ENCODE assay signal across 8 cellular contexts in genomic region chr1:154626456-154627246, GRCh38. TPM values are rescaled to one million over a fixed set of nuclear protein-coding genes. Genes with fewer than 3 reads are reported as not detected.
DNase-seq lines count a peak whose midpoint lies in the region; ATAC-seq, FAIRE-seq and TF ChIP-seq lines count a peak whose summit lies in the region.

No MANE protein-coding gene starts in this region.

- peaks cover 32% of the 10 kb centered on the region for H3K4me1 Mint-ChIP-seq in osteocyte (ENCODE audit: unreplicated experiment)

- peak overlapping the region; percentile 92 for H3K4me3 ChIP-seq in fibroblast of mammary gland (ENCODE audit: control insufficient read depth, low read depth, low read length)

- FAIRE-seq in GM12892 (lab: Jason Lieb, UNC), result peak; percentile 33

- peaks cover 15% of the 10 kb centered on the region for H3K9me3 Mint-ChIP-seq in osteocyte (ENCODE audit: unreplicated experiment)

- peak overlapping the region; percentile 98 for H3K4me3 Mint-ChIP-seq in osteocyte (ENCODE audit: unreplicated experiment)

- TF ChIP-seq CTCF in fibroblast of mammary gland (conservative IDR thresholded peaks at IDR 0.05; ENCODE audit: control insufficient read depth, insufficient read depth, low read depth, low read length), result no peak
- no peak for TF ChIP-seq CTCF in osteocyte (IDR thresholded peaks at IDR 0.05)

- H3K36me3 Mint-ChIP-seq in osteocyte (ENCODE audit: unreplicated experiment), result peaks cover 2% of the 10 kb centered on the region

- H3K27me3 Mint-ChIP-seq in osteocyte (ENCODE audit: unreplicated experiment), result peaks cover 16% of the 10 kb centered on the region

- DNase-seq in GM12892 (ENCODE audit: insufficient read length), result no peak
- peak; percentile 9 for DNase-seq in SW480 (ENCODE audit: low spot score)
- no peak for DNase-seq in fibroblast of mammary gland (ENCODE audit: low read depth)
- no peak for DNase-seq in osteocyte (ENCODE audit: extremely low spot score, unreplicated experiment)
- no peak for DNase-seq in NCI-H1105 treated with DMSO at 0.1 percent for 48 hours (lab: John Stamatoyannopoulos, UW)
- DNase-seq in NCI-H2196 treated with DMSO at 0.1 percent for 48 hours (lab: John Stamatoyannopoulos, UW; ENCODE audit: unreplicated experiment), result no peak
- no peak for DNase-seq in NCI-H2081 treated with DMSO at 0.1 percent for 48 hours (lab: John Stamatoyannopoulos, UW)

- peak overlapping the region; percentile 99 for H3K27ac Mint-ChIP-seq in osteocyte (ENCODE audit: unreplicated experiment)

- peak; percentile 15 for ATAC-seq in HG02981 (IDR thresholded peaks at IDR 0.05; ENCODE audit: unreplicated experiment)

- TF ChIP-seq POLR2A in GM12892 (IDR thresholded peaks at IDR 0.05; ENCODE audit: low read depth, low read length), result no peak

RNA-seq across cellular contexts. Expression of gene ADAR, which starts 18.7 kb away (rescaled TPM):
- polyA plus RNA-seq in GM12892 (2012; ENCODE audit: missing spikeins), result 116 TPM
- total RNA-seq in osteocyte, result 186 and 188 TPM in 2 replicates

RNA-seq across cellular contexts. Expression of gene CHRNB2, which starts 59.1 kb away (rescaled TPM):
- 0.76 TPM for polyA plus RNA-seq in GM12892 (2012; ENCODE audit: missing spikeins)
- total RNA-seq in osteocyte, result 0.10 and 0.27 TPM in 2 replicates
